ENCODE assay signal across 1 cellular context in the genomic region with DNA sequence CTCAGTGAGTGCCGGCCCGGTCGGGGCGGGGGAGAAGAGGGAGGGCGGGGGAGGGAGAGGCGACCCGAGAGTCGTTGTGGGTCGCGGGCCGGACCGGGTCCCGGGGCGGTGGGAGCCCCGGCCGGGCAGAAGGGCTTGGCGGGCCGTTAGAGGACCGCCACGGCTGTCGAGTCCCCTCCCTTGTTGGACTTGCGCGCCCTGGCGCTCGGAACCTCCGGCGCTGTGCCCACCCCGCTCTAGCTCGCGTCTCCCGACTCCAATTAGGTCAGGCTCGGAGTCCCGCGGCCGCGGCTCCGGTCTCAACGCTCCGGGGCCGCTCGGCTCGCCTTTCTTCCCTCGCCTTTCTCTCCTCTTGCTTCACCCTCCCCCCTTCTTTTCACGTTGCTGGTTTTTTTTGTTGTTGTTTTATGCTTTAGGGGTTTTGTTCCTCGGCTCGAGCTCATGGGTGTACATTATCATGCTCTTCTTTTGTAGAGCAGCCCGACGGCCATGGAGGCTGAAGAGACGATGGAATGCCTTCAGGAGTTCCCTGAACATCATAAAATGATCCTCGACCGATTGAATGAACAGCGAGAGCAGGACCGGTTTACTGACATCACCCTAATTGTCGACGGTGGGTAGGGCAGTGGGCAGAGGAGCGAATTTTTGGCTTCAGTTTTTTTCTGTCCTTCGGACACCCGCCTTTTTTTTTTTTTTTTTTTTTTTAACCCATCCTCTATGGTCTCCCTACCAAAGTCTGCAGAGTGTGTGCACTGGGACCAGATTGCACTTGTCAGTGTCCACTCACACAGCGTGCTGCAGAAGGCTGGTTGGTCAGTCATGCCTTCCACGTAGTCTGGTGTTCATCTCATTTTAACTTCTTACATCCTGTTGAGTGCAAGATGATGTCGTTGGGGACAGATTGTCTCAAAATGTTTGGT.
TF ChIP-seq lines count a peak whose summit lies in the region.

No MANE protein-coding gene starts in this region.

TF ChIP-seq in HEK293, 187 proteins besides CTCF, POLR2A, EP300 and RAD21 (continued from another document and continues in another):
- TF ChIP-seq, protein P1, sequence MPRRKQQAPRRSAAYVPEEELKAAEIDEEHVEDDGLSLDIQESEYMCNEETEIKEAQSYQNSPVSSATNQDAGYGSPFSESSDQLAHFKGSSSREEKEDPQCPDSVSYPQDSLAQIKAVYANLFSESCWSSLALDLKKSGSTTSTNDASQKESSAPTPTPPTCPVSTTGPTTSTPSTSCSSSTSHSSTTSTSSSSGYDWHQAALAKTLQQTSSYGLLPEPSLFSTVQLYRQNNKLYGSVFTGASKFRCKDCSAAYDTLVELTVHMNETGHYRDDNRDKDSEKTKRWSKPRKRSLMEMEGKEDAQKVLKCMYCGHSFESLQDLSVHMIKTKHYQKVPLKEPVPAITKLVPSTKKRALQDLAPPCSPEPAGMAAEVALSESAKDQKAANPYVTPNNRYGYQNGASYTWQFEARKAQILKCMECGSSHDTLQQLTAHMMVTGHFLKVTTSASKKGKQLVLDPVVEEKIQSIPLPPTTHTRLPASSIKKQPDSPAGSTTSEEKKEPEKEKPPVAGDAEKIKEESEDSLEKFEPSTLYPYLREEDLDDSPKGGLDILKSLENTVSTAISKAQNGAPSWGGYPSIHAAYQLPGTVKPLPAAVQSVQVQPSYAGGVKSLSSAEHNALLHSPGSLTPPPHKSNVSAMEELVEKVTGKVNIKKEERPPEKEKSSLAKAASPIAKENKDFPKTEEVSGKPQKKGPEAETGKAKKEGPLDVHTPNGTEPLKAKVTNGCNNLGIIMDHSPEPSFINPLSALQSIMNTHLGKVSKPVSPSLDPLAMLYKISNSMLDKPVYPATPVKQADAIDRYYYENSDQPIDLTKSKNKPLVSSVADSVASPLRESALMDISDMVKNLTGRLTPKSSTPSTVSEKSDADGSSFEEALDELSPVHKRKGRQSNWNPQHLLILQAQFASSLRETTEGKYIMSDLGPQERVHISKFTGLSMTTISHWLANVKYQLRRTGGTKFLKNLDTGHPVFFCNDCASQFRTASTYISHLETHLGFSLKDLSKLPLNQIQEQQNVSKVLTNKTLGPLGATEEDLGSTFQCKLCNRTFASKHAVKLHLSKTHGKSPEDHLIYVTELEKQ (tag by site-specific recombination; IDR thresholded peaks at IDR 0.05; ENCODE audit: borderline replicate concordance) = no peak
- TF ChIP-seq ZNF510 (tag by site-specific recombination; IDR thresholded peaks at IDR 0.05; ENCODE audit: insufficient replicate concordance) (no peak), ZSCAN30 (tag by site-specific recombination; IDR thresholded peaks at IDR 0.05) (peak; percentile 86), BCL11A (tag by site-specific recombination; IDR thresholded peaks at IDR 0.05; ENCODE audit: low read depth) (0 out of 2 replicates have a peak, but pooled peaks have one; percentile 13), EGR2 (tag by site-specific recombination; IDR thresholded peaks at IDR 0.05; ENCODE audit: low read depth) (no peak), ZNF350 (tag by site-specific recombination; IDR thresholded peaks at IDR 0.05) (no peak), ZNF654 (tag by site-specific recombination; IDR thresholded peaks at IDR 0.05; ENCODE audit: low read depth) (no peak), REST (tag by site-specific recombination; IDR thresholded peaks at IDR 0.05) (0 out of 2 replicates have a peak, but pooled peaks have one; percentile 38), ZBTB11 (tag by site-specific recombination; conservative IDR thresholded peaks at IDR 0.05; ENCODE audit: low read depth) (peak; percentile 39), ZNF16 (tag by site-specific recombination; IDR thresholded peaks at IDR 0.05; ENCODE audit: low read depth) (no peak), ZFP37 (tag by site-specific recombination; IDR thresholded peaks at IDR 0.05) (peak; percentile 67; the same call in 1 of the 2 replicates), ZNF529 (tag by site-specific recombination; IDR thresholded peaks at IDR 0.05; ENCODE audit: insufficient replicate concordance) (no peak), ZNF391 (tag by site-specific recombination; IDR thresholded peaks at IDR 0.05; ENCODE audit: borderline replicate concordance, low read depth) (peak; percentile 38; the same call in 1 of the 2 replicates), ZNF19 (tag by site-specific recombination; IDR thresholded peaks at IDR 0.05; ENCODE audit: low read depth) (no peak), KLF16 (tag by site-specific recombination; IDR thresholded peaks at IDR 0.05) (no peak), KLF1 (tag by site-specific recombination; IDR thresholded peaks at IDR 0.05) (no peak), KLF9 (tag by site-specific recombination; IDR thresholded peaks at IDR 0.05; ENCODE audit: low read depth) (no peak), ZNF354C (tag by site-specific recombination; IDR thresholded peaks at IDR 0.05; ENCODE audit: borderline replicate concordance, low read depth) (no peak), ZNF549 (tag by site-specific recombination; IDR thresholded peaks at IDR 0.05) (no peak), TCF7L2 (IDR thresholded peaks at IDR 0.05; ENCODE audit: borderline replicate concordance, low read depth, low read length) (no peak), SETDB1 (IDR thresholded peaks at IDR 0.05; ENCODE audit: insufficient read length, low read length) (no peak), SALL2 (tag by site-specific recombination; IDR thresholded peaks at IDR 0.05; ENCODE audit: borderline replicate concordance) (no peak), ZFP3 (tag by site-specific recombination; IDR thresholded peaks at IDR 0.05; ENCODE audit: low read depth) (no peak), ZNF23 (tag by site-specific recombination; IDR thresholded peaks at IDR 0.05; ENCODE audit: borderline replicate concordance) (no peak), ZNF624 (tag by site-specific recombination; IDR thresholded peaks at IDR 0.05) (no peak), ZNF571 (tag by site-specific recombination; IDR thresholded peaks at IDR 0.05) (no peak), ZNF133 (tag by site-specific recombination; IDR thresholded peaks at IDR 0.05) (no peak), ZNF792 (tag by site-specific recombination; IDR thresholded peaks at IDR 0.05) (no peak), ZNF211 (tag by site-specific recombination; IDR thresholded peaks at IDR 0.05; ENCODE audit: low read depth) (no peak), ZNF274 (IDR thresholded peaks at IDR 0.05; ENCODE audit: low read length) (no peak), ZNF274 (tag by site-specific recombination; IDR thresholded peaks at IDR 0.05; ENCODE audit: borderline replicate concordance) (no peak), ZBTB7A (tag by site-specific recombination; IDR thresholded peaks at IDR 0.05; ENCODE audit: low read depth) (0 out of 2 replicates have a peak, but pooled peaks have one; percentile 74)
- TF ChIP-seq, protein P2, sequence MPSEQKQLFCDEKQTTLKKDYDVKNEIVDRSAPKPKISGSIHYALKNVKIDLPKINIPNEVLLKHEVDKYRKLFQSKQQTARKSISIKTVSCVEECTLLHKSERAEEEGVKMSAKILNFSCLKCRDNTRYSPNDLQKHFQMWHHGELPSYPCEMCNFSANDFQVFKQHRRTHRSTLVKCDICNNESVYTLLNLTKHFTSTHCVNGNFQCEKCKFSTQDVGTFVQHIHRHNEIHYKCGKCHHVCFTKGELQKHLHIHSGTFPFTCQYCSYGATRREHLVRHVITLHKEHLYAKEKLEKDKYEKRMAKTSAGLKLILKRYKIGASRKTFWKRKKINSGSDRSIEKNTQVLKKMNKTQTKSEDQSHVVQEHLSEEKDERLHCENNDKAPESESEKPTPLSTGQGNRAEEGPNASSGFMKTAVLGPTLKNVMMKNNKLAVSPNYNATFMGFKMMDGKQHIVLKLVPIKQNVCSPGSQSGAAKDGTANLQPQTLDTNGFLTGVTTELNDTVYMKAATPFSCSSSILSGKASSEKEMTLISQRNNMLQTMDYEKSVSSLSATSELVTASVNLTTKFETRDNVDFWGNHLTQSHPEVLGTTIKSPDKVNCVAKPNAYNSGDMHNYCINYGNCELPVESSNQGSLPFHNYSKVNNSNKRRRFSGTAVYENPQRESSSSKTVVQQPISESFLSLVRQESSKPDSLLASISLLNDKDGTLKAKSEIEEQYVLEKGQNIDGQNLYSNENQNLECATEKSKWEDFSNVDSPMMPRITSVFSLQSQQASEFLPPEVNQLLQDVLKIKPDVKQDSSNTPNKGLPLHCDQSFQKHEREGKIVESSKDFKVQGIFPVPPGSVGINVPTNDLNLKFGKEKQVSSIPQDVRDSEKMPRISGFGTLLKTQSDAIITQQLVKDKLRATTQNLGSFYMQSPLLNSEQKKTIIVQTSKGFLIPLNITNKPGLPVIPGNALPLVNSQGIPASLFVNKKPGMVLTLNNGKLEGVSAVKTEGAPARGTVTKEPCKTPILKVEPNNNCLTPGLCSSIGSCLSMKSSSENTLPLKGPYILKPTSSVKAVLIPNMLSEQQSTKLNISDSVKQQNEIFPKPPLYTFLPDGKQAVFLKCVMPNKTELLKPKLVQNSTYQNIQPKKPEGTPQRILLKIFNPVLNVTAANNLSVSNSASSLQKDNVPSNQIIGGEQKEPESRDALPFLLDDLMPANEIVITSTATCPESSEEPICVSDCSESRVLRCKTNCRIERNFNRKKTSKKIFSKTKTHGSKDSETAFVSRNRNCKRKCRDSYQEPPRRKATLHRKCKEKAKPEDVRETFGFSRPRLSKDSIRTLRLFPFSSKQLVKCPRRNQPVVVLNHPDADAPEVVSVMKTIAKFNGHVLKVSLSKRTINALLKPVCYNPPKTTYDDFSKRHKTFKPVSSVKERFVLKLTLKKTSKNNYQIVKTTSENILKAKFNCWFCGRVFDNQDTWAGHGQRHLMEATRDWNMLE (tag by site-specific recombination; conservative IDR thresholded peaks at IDR 0.05; ENCODE audit: low read depth) = no peak
- TF ChIP-seq, protein P3, sequence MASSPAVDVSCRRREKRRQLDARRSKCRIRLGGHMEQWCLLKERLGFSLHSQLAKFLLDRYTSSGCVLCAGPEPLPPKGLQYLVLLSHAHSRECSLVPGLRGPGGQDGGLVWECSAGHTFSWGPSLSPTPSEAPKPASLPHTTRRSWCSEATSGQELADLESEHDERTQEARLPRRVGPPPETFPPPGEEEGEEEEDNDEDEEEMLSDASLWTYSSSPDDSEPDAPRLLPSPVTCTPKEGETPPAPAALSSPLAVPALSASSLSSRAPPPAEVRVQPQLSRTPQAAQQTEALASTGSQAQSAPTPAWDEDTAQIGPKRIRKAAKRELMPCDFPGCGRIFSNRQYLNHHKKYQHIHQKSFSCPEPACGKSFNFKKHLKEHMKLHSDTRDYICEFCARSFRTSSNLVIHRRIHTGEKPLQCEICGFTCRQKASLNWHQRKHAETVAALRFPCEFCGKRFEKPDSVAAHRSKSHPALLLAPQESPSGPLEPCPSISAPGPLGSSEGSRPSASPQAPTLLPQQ (tag by site-specific recombination; IDR thresholded peaks at IDR 0.05) = no peak; the same call in none of the 2 replicates
- TF ChIP-seq, protein P4, sequence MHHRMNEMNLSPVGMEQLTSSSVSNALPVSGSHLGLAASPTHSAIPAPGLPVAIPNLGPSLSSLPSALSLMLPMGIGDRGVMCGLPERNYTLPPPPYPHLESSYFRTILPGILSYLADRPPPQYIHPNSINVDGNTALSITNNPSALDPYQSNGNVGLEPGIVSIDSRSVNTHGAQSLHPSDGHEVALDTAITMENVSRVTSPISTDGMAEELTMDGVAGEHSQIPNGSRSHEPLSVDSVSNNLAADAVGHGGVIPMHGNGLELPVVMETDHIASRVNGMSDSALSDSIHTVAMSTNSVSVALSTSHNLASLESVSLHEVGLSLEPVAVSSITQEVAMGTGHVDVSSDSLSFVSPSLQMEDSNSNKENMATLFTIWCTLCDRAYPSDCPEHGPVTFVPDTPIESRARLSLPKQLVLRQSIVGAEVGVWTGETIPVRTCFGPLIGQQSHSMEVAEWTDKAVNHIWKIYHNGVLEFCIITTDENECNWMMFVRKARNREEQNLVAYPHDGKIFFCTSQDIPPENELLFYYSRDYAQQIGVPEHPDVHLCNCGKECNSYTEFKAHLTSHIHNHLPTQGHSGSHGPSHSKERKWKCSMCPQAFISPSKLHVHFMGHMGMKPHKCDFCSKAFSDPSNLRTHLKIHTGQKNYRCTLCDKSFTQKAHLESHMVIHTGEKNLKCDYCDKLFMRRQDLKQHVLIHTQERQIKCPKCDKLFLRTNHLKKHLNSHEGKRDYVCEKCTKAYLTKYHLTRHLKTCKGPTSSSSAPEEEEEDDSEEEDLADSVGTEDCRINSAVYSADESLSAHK (tag by site-specific recombination; IDR thresholded peaks at IDR 0.05) = no peak
